Comparison of ENCODE assay signal across 7 cellular contexts in genomic region chr7:102666850-102667249, GRCh38. TPM values are rescaled to one million over a fixed set of nuclear protein-coding genes. Genes with fewer than 3 reads are reported as not detected.
"Had no signal": no experiment of that assay in that cellular context is flagged by ENCODE, and none has a peak within 500 bp of the region (broad histone marks: within the 10 kb centered on the region; RNA-seq: fewer than 3 reads in every experiment).

No MANE protein-coding gene starts in this region.

RNA-seq across cellular contexts. Expression of gene SPDYE2B, which starts 16.7 kb away (rescaled TPM):
- total RNA-seq: GM23248, GM23338, H1, H4, H7, H9, HFFc6 had no signal
- polyA plus RNA-seq: GM23248, H1 had no signal
